ENCODE assay signal across 8 cellular contexts in genomic region chr6:73518982-73519850, GRCh38. TPM values are rescaled to one million over a fixed set of nuclear protein-coding genes. Genes with fewer than 3 reads are reported as not detected.
DNase-seq lines count a peak whose midpoint lies in the region; TF ChIP-seq lines count a peak whose summit lies in the region.
"Not testable (repeated sequence)": the region's sequence is repeated elsewhere in the genome, so short reads cannot be mapped to it uniquely, and the experiment has no call there.

No MANE protein-coding gene starts in this region.

- WGBS in esophagus, 2 donors = 2 to 6% methylated on average over 6 to 7 of the region's 8 CpGs

- H3K4me1 ChIP-seq in KMS-11 (ENCODE audit: low read depth, poor library complexity, severe bottlenecking) (peaks cover 54% of the 10 kb centered on the region), tibial artery (peaks cover 0 to 75% (median 39%) of the 10 kb centered on the region in 4 donors)
- not testable (repeated sequence) for H3K4me1 ChIP-seq in esophagus (ENCODE audit: control insufficient read depth in 2 of 2, insufficient read depth in 2 of 2, low read length in 1 of 2)

- H3K27me3 ChIP-seq in KMS-11 (ENCODE audit: insufficient read depth, low read depth); esophagus (ENCODE audit: control insufficient read depth in 1 of 2, insufficient read depth in 2 of 2, low read length in 2 of 2); layer of hippocampus (ENCODE audit: control insufficient read depth, insufficient read depth, low read length); tibial artery: not testable (repeated sequence)

- H3K36me3 ChIP-seq in KMS-11 (ENCODE audit: insufficient read depth) = peaks cover 30% of the 10 kb centered on the region
- H3K36me3 ChIP-seq in esophagus (ENCODE audit: control insufficient read depth in 2 of 2, insufficient read depth in 2 of 2, low read length in 1 of 2) = peaks cover 0 to 13% of the 10 kb centered on the region in 2 donors
- H3K36me3 ChIP-seq in tibial artery = peaks cover 45 to 54% (median 50%) of the 10 kb centered on the region in 3 donors

- not testable (repeated sequence) for H4K20me1 ChIP-seq in KMS-11 (ENCODE audit: insufficient read depth)

- H2AFZ ChIP-seq in KMS-11 (ENCODE audit: low read depth) = not testable (repeated sequence)

- peak overlapping the region; percentile 99 for H3K27ac Mint-ChIP-seq in osteocyte (ENCODE audit: unreplicated experiment)

- not testable (repeated sequence) for H3K27me3 Mint-ChIP-seq in osteocyte (ENCODE audit: unreplicated experiment)

- not testable (repeated sequence) for H3K9me3 ChIP-seq in esophagus (ENCODE audit: control insufficient read depth in 2 of 2, insufficient read depth in 1 of 2, low read depth in 1 of 2, low read length in 1 of 2); tibial artery

- H3K4me2 ChIP-seq in KMS-11 = peak overlapping the region; percentile 75

- not testable (repeated sequence) for H3K9me3 Mint-ChIP-seq in osteocyte (ENCODE audit: unreplicated experiment)

- peaks cover 53% of the 10 kb centered on the region for H3K36me3 Mint-ChIP-seq in osteocyte (ENCODE audit: unreplicated experiment)

- peak overlapping the region; percentile 100 for H3K9ac ChIP-seq in KMS-11

- intact Hi-C loops in tibial artery (cut with DNase I; ENCODE audit: low total_unique reads) = not testable (repeated sequence)

- DNase-seq in DMS 273 (lab: John Stamatoyannopoulos, UW; ENCODE audit: unreplicated experiment) (peak; percentile 20), osteocyte (ENCODE audit: extremely low spot score, unreplicated experiment) (peak; percentile 6)
- not testable (repeated sequence) for DNase-seq in astrocyte of the spinal cord (ENCODE audit: low read depth, low spot score); tibial artery

- in situ Hi-C loops in astrocyte of the spinal cord (cut with HindIII; ENCODE audit: low sequenced_read_pairs) = not testable (repeated sequence)

- not testable (repeated sequence) for H3K4me3 ChIP-seq in KMS-11 (IDR thresholded peaks at IDR 0.05; ENCODE audit: insufficient read depth, low read depth, low read length)
- H3K4me3 ChIP-seq in astrocyte of the spinal cord (ENCODE audit: low read depth, low read length) = peak overlapping the region; percentile 100
- H3K4me3 ChIP-seq in esophagus (ENCODE audit: low read depth in 1 of 2, low read length in 2 of 2) = peak overlapping the region; percentile 89 to 93
- peak overlapping the region; percentile 82 to 88 for H3K4me3 ChIP-seq in tibial artery

- H3K27ac ChIP-seq in KMS-11 (peak overlapping the region; percentile 100), VCaP (peak overlapping the region; percentile 98), esophagus (ENCODE audit: low read depth in 2 of 2, low read length in 1 of 2) (peak overlapping the region in 1 of 2 donors; percentile 99), layer of hippocampus (ENCODE audit: low read depth, low read length) (peak overlapping the region; percentile 99), tibial artery (peak overlapping the region; percentile 97 to 99)

- peaks cover 54% of the 10 kb centered on the region for H3K79me2 ChIP-seq in KMS-11 (ENCODE audit: insufficient read depth, low read depth)

- H3K4me1 Mint-ChIP-seq in osteocyte (ENCODE audit: unreplicated experiment) = peaks cover 51% of the 10 kb centered on the region

- H3K4me3 Mint-ChIP-seq in osteocyte (ENCODE audit: unreplicated experiment) = peak overlapping the region; percentile 95

- not testable (repeated sequence) for TF ChIP-seq CTCF in KMS-11 (conservative IDR thresholded peaks at IDR 0.05; ENCODE audit: low read depth, low read length); VCaP (conservative IDR thresholded peaks at IDR 0.05); astrocyte of the spinal cord (IDR thresholded peaks at IDR 0.05; ENCODE audit: low read depth, low read length); osteocyte (IDR thresholded peaks at IDR 0.05); tibial artery (IDR thresholded peaks at IDR 0.05)

RNA-seq across cellular contexts. Expression of gene EEF1A1, which starts 1.6 kb away (rescaled TPM):
- polyA plus RNA-seq in esophagus = 1,000 to 10,000 TPM; 5,932 to 7,853 TPM
- total RNA-seq in osteocyte = 10,441 and 10,582 TPM in 2 replicates

RNA-seq across cellular contexts. Expression of gene MTO1, which starts 57.7 kb away (rescaled TPM):
- polyA plus RNA-seq in esophagus = 10 to 100 TPM; 11.8 to 15.8 TPM
- total RNA-seq in osteocyte = 23.7 and 24.8 TPM in 2 replicates
